Comparison of ENCODE assay signal across 23 cellular contexts in the genomic region with DNA sequence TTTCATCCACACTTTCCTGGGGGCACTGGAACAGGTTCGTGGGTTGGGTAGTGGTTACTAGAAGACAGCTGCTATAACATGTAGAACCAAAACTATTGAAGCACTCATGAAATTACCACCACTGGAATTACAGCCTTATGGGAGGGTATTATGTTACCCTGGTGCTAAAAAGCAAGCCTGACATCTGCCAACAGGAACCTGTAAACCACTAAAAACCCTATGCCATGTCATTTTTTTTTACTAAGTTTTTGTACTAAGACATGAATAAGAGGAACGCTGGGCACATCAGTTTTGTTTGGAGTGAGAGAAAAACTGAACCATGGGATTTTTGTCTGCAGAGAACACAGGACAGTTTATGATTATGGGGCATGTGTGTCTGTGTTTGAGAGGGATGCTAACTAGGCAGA.
"Had no signal": no experiment of that assay in that cellular context is flagged by ENCODE, and none has a peak within 500 bp of the region (broad histone marks: within the 10 kb centered on the region; RNA-seq: fewer than 3 reads in every experiment).

No MANE protein-coding gene starts in this region.

- H3K27ac ChIP-seq: gastrocnemius medialis, lower lobe of right lung, sigmoid colon, spleen, thoracic aorta, upper lobe of right lung had no signal

- H3K4me3 Mint-ChIP-seq: activated B cell treated with CpG ODN at 0.5 μM for 24 hours; activated CD4-positive, alpha-beta memory T cell treated with anti-CD3 and anti-CD28 coated beads, Interleukin-2, amount 10 ng/mL, durations not matched to agents 7 days and 5 days; activated CD8-positive, alpha-beta memory T cell treated with anti-CD3 and anti-CD28 coated beads, Interleukin-2, amount 10 ng/mL, durations not matched to agents 7 days and 5 days; activated naive CD8-positive, alpha-beta T cell treated with anti-CD3 and anti-CD28 coated beads for 36 hours; activated T-helper 17 cell treated with anti-CD3 and anti-CD28 coated beads, Interleukin-2, amount 50 U/mL, for 72 hours; natural killer cell; stimulated activated memory B cell treated with anti-CD40 and anti-IgM and Interleukin-4, amounts not matched to agents 10 μg/mL and 1 μg/mL and 100 μg/mL, for 72 hours had no signal

- H3K9me3 Mint-ChIP-seq: activated B cell treated with CpG ODN at 0.5 μM for 24 hours; activated CD4-positive, alpha-beta memory T cell treated with anti-CD3 and anti-CD28 coated beads, Interleukin-2, amount 10 ng/mL, durations not matched to agents 7 days and 5 days; activated naive CD8-positive, alpha-beta T cell treated with anti-CD3 and anti-CD28 coated beads for 36 hours; activated T-helper 17 cell treated with anti-CD3 and anti-CD28 coated beads, Interleukin-2, amount 50 U/mL, for 72 hours; natural killer cell; stimulated activated memory B cell treated with anti-CD40 and anti-IgM and Interleukin-4, amounts not matched to agents 10 μg/mL and 1 μg/mL and 100 μg/mL, for 72 hours had no signal

- H3K27me3 Mint-ChIP-seq: activated B cell treated with CpG ODN at 0.5 μM for 24 hours; activated naive CD8-positive, alpha-beta T cell treated with anti-CD3 and anti-CD28 coated beads for 36 hours; activated T-helper 17 cell treated with anti-CD3 and anti-CD28 coated beads, Interleukin-2, amount 50 U/mL, for 72 hours had no signal

- H3K9me3 ChIP-seq: gastrocnemius medialis, lower lobe of right lung, sigmoid colon, spleen, thoracic aorta, upper lobe of right lung had no signal

- ATAC-seq: activated CD8-positive, alpha-beta memory T cell treated with anti-CD3 and anti-CD28 coated beads, Interleukin-2, amount 10 ng/mL, durations not matched to agents 7 days and 5 days; activated T-helper 17 cell treated with anti-CD3 and anti-CD28 coated beads, Interleukin-2, amount 50 U/mL, for 72 hours; esophagus mucosa; gastrocnemius medialis; lower lobe of right lung; natural killer cell; stimulated activated memory B cell treated with anti-CD40 and anti-IgM and Interleukin-4, amounts not matched to agents 10 μg/mL and 1 μg/mL and 100 μg/mL, for 72 hours; upper lobe of right lung had no signal

- H3K36me3 ChIP-seq: gastrocnemius medialis, lower lobe of right lung, sigmoid colon, spleen, thoracic aorta, upper lobe of right lung had no signal

- H3K27me3 ChIP-seq: gastrocnemius medialis, sigmoid colon, spleen, upper lobe of right lung had no signal

- H3K4me1 ChIP-seq: gastrocnemius medialis, spleen had no signal

- H3K4me1 Mint-ChIP-seq: activated B cell treated with CpG ODN at 0.5 μM for 24 hours; activated CD4-positive, alpha-beta memory T cell treated with anti-CD3 and anti-CD28 coated beads, Interleukin-2, amount 10 ng/mL, durations not matched to agents 7 days and 5 days; activated CD8-positive, alpha-beta memory T cell treated with anti-CD3 and anti-CD28 coated beads, Interleukin-2, amount 10 ng/mL, durations not matched to agents 7 days and 5 days; activated naive CD8-positive, alpha-beta T cell treated with anti-CD3 and anti-CD28 coated beads for 36 hours; activated T-helper 17 cell treated with anti-CD3 and anti-CD28 coated beads, Interleukin-2, amount 50 U/mL, for 72 hours; natural killer cell; stimulated activated memory B cell treated with anti-CD40 and anti-IgM and Interleukin-4, amounts not matched to agents 10 μg/mL and 1 μg/mL and 100 μg/mL, for 72 hours had no signal

- H3K27ac Mint-ChIP-seq: activated B cell treated with CpG ODN at 0.5 μM for 24 hours; activated CD4-positive, alpha-beta memory T cell treated with anti-CD3 and anti-CD28 coated beads, Interleukin-2, amount 10 ng/mL, durations not matched to agents 7 days and 5 days; activated CD8-positive, alpha-beta memory T cell treated with anti-CD3 and anti-CD28 coated beads, Interleukin-2, amount 10 ng/mL, durations not matched to agents 7 days and 5 days; activated naive CD8-positive, alpha-beta T cell treated with anti-CD3 and anti-CD28 coated beads for 36 hours; activated T-helper 17 cell treated with anti-CD3 and anti-CD28 coated beads, Interleukin-2, amount 50 U/mL, for 72 hours; natural killer cell; stimulated activated memory B cell treated with anti-CD40 and anti-IgM and Interleukin-4, amounts not matched to agents 10 μg/mL and 1 μg/mL and 100 μg/mL, for 72 hours had no signal

- DNase-seq: activated B cell treated with CpG ODN at 0.5 μM for 24 hours; activated CD4-positive, alpha-beta memory T cell treated with anti-CD3 and anti-CD28 coated beads, Interleukin-2, amount 10 ng/mL, durations not matched to agents 7 days and 5 days; activated CD4-positive, alpha-beta T cell treated with anti-CD3 and anti-CD28 coated beads for 4 hours; activated CD8-positive, alpha-beta memory T cell treated with anti-CD3 and anti-CD28 coated beads, Interleukin-2, amount 10 ng/mL, durations not matched to agents 7 days and 5 days; activated naive CD4-positive, alpha-beta T cell; activated naive CD8-positive, alpha-beta T cell treated with anti-CD3 and anti-CD28 coated beads for 36 hours; amniotic stem cell; effector CD4-positive, alpha-beta T cell; gastrocnemius medialis; head of caudate nucleus; lower lobe of right lung; natural killer cell; posterior cingulate gyrus; sigmoid colon; spleen; stimulated activated CD4-positive, alpha-beta T cell treated with anti-CD3 and anti-CD28 coated beads, Interleukin-4, amount 100 ng/mL, for 4 hours; upper lobe of right lung had no signal

- FAIRE-seq: keratinocyte, TTC549 had no signal

- H3K36me3 Mint-ChIP-seq: activated CD8-positive, alpha-beta memory T cell treated with anti-CD3 and anti-CD28 coated beads, Interleukin-2, amount 10 ng/mL, durations not matched to agents 7 days and 5 days; activated naive CD8-positive, alpha-beta T cell treated with anti-CD3 and anti-CD28 coated beads for 36 hours; natural killer cell; stimulated activated memory B cell treated with anti-CD40 and anti-IgM and Interleukin-4, amounts not matched to agents 10 μg/mL and 1 μg/mL and 100 μg/mL, for 72 hours had no signal

- H3K4me3 ChIP-seq: gastrocnemius medialis, lower lobe of right lung, sigmoid colon, spleen, thoracic aorta, upper lobe of right lung had no signal
